16 cellular contexts compared by ENCODE assay signal in the genomic region with DNA sequence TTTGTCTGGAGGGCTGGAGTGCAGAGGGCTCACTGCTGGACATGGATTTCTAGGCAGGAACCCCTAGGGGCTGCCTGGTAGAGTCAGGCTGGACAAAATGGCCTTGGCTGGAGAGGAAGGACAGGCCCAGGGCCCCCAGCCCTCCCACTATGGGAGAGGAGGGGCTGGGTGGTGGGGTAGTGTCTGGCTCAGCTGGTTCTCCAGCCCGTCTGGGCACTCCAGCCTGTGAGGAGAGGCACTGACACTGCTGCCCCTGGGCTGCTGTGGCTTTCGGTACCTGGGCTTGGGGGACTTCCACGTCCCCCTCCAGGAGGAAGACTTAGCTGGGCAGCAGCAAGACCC. TPM values are rescaled to one million over a fixed set of nuclear protein-coding genes. Genes with fewer than 3 reads are reported as not detected.
DNase-seq lines count a peak whose midpoint lies in the region; FAIRE-seq and TF ChIP-seq lines count a peak whose summit lies in the region.
"Had no signal": no experiment of that assay in that cellular context is flagged by ENCODE, and none has a peak within 500 bp of the region (broad histone marks: within the 10 kb centered on the region; RNA-seq: fewer than 3 reads in every experiment).

No MANE protein-coding gene starts in this region.

- no peaks in the 10 kb centered on the region for H3K79me2 ChIP-seq in SK-N-SH (ENCODE audit: insufficient read depth)
- H3K79me2 ChIP-seq in osteoblast (ENCODE audit: insufficient read depth, low read length) = no peaks in the 10 kb centered on the region

- no peaks in the 10 kb centered on the region for H3K27me3 ChIP-seq in BLaER1 treated with 17β-estradiol and CSF1 and Interleukin-3, amounts not matched to agents 10 nM and 100 nM
- H3K27me3 ChIP-seq in SK-N-SH (ENCODE audit: insufficient read depth) (no peaks in the 10 kb centered on the region), osteoblast (ENCODE audit: insufficient read depth, low read length) (peaks cover 11% of the 10 kb centered on the region)

- no peak overlapping the region for H2AFZ ChIP-seq in SK-N-SH (ENCODE audit: low read depth)
- H2AFZ ChIP-seq in osteoblast (ENCODE audit: low read length) = no peak overlapping the region

- DNase-seq in SK-N-SH = peak; percentile 75
- DNase-seq in kidney = peak; percentile 55
- DNase-seq in osteoblast (ENCODE audit: insufficient read length, low spot score, missing footprints) = peak; percentile 76
- DNase-seq in iPS-NIHi11 (ENCODE audit: low spot score) = no peak
- no peak for DNase-seq in glomerular visceral epithelial cell (ENCODE audit: extremely low spot score)
- DNase-seq in erythroblast (lab: John Stamatoyannopoulos, UW) = no peak
- DNase-seq in effector CD4-positive, alpha-beta T cell = no peak
- DNase-seq: CD4-positive, CD25-positive, alpha-beta regulatory T cell; NCI-H526 treated with DMSO at 0.1 percent for 48 hours had no signal

- intact Hi-C loops in kidney (cut with DNase I) = no loop called here

- TF ChIP-seq EP300 in SK-N-SH (IDR thresholded peaks at IDR 0.05; ENCODE audit: borderline replicate concordance in 1 of 2, low read depth in 1 of 2, low read length in 1 of 2) = peak in 1 of 2 experiments; percentile 2; a peak in 1 of 4 replicates

- peaks cover 0 to 16% (median 10%) of the 10 kb centered on the region in 11 experiments; a peak in 8 of 22 replicates for H3K36me3 ChIP-seq in BLaER1 treated with 17β-estradiol and CSF1 and Interleukin-3, amounts not matched to agents 10 nM and 100 nM
- H3K36me3 ChIP-seq in SK-N-SH (replicated peaks in 1 of 2; ENCODE audit: control insufficient read depth in 1 of 2, insufficient read depth in 2 of 2, low read length in 1 of 2) (no peaks in the 10 kb centered on the region), kidney (ENCODE audit: control insufficient read depth in 1 of 2, insufficient read depth in 2 of 2, low read length in 2 of 2) (no peaks in the 10 kb centered on the region), osteoblast (ENCODE audit: insufficient read depth, low read length) (no peaks in the 10 kb centered on the region)

- H4K20me1 ChIP-seq in BLaER1 treated with 17β-estradiol and CSF1 and Interleukin-3, amounts not matched to agents 10 nM and 100 nM = peaks cover 0 to 6% (median 0%) of the 10 kb centered on the region in 11 experiments; a peak in 1 of 22 replicates
- H4K20me1 ChIP-seq in SK-N-SH (ENCODE audit: insufficient read depth) = no peaks in the 10 kb centered on the region
- H4K20me1 ChIP-seq in osteoblast (ENCODE audit: insufficient read depth, low read length) = no peaks in the 10 kb centered on the region

- TF ChIP-seq CTCF in SK-N-SH (IDR thresholded peaks at IDR 0.05) (no peak), kidney (IDR thresholded peaks at IDR 0.05; ENCODE audit: borderline replicate concordance, extremely low read depth, insufficient read depth) (no peak), osteoblast (IDR thresholded peaks at IDR 0.05; ENCODE audit: extremely low read depth, low read depth, low read length) (no peak)

- peaks cover 16 to 56% (median 44%) of the 10 kb centered on the region in 10 experiments for H3K4me1 ChIP-seq in BLaER1 treated with 17β-estradiol and CSF1 and Interleukin-3, amounts not matched to agents 10 nM and 100 nM
- H3K4me1 ChIP-seq in SK-N-SH (ENCODE audit: control insufficient read depth in 1 of 2, insufficient read depth in 2 of 2, low read depth in 1 of 2, low read length in 1 of 2) (peaks cover 0 to 53% of the 10 kb centered on the region in 2 experiments; a peak in 1 of 4 replicates), kidney (ENCODE audit: control insufficient read depth in 1 of 2, insufficient read depth in 1 of 2, low read depth in 1 of 2, low read length in 2 of 2) (peaks cover 3 to 11% of the 10 kb centered on the region in 2 donors), osteoblast (ENCODE audit: insufficient read depth, low read length) (no peaks in the 10 kb centered on the region)

- no peak for FAIRE-seq in kidney (lab: Jason Lieb, UNC)
- FAIRE-seq: G401.6, GM12891, GM18507, HTR-8/SVneo had no signal

- H3K9ac ChIP-seq in BLaER1 treated with 17β-estradiol and CSF1 and Interleukin-3, amounts not matched to agents 10 nM and 100 nM = no peak overlapping the region
- no peak overlapping the region for H3K9ac ChIP-seq in SK-N-SH
- no peak overlapping the region for H3K9ac ChIP-seq in kidney (ENCODE audit: low read length in 2 of 2)

- TF ChIP-seq RAD21 in SK-N-SH (IDR thresholded peaks at IDR 0.05; ENCODE audit: low read length) = no peak

- H3K27ac ChIP-seq in BLaER1 treated with 17β-estradiol and CSF1 and Interleukin-3, amounts not matched to agents 10 nM and 100 nM = no peak overlapping the region
- H3K27ac ChIP-seq in SK-N-SH (ENCODE audit: low read depth in 2 of 2, low read length in 1 of 2) = peak overlapping the region in 1 of 2 experiments; percentile 99; a peak in 2 of 4 replicates
- no peak overlapping the region for H3K27ac ChIP-seq in kidney (ENCODE audit: low read depth in 2 of 2, low read length in 2 of 2)
- H3K27ac ChIP-seq in osteoblast (ENCODE audit: low read depth, low read length) = no peak overlapping the region
- H3K27ac ChIP-seq: HL-60 had no signal

- POLR2A ChIA-PET in SK-N-SH (lab: Yijun Ruan, JAX) = interaction anchor here (1.2 to 5.4 kb wide), 3 partner anchors 25 to 135 kb away, joined by 4 to 152 read pairs (median 52); a partner anchor contains a TSS

- no peak overlapping the region for H3K4me3 ChIP-seq in BLaER1 treated with 17β-estradiol and CSF1 and Interleukin-3, amounts not matched to agents 10 nM and 100 nM
- H3K4me3 ChIP-seq in SK-N-SH (ENCODE audit: low read depth in 2 of 2, low read length in 1 of 2) (no peak overlapping the region), kidney (ENCODE audit: low read length in 2 of 2) (no peak overlapping the region), osteoblast (ENCODE audit: insufficient read depth, low read length) (no peak overlapping the region)

- no peak for TF ChIP-seq POLR2A in erythroblast (IDR thresholded peaks at IDR 0.05; ENCODE audit: low read length)

- no peaks in the 10 kb centered on the region for H3K9me2 ChIP-seq in SK-N-SH

- CTCF ChIA-PET in SK-N-SH (lab: Yijun Ruan, JAX) = interaction anchor here (1.7 to 23.0 kb wide), 4 partner anchors 12 to 86 kb away, joined by 9 to 426 read pairs (median 185); a partner anchor contains a TSS

- peak overlapping the region in 9 of 11 experiments; percentile 15 to 62 (median 48); a peak in 15 of 22 replicates for H3K4me2 ChIP-seq in BLaER1 treated with 17β-estradiol and CSF1 and Interleukin-3, amounts not matched to agents 10 nM and 100 nM
- H3K4me2 ChIP-seq in SK-N-SH (no peak overlapping the region), osteoblast (ENCODE audit: insufficient read depth, low read length) (no peak overlapping the region)

- H3K9me3 ChIP-seq in BLaER1 treated with 17β-estradiol and CSF1 and Interleukin-3, amounts not matched to agents 10 nM and 100 nM (replicated peaks in 1 of 11) = no peaks in the 10 kb centered on the region
- H3K9me3 ChIP-seq in SK-N-SH (no peaks in the 10 kb centered on the region), kidney (ENCODE audit: control insufficient read depth in 1 of 2, low read length in 2 of 2) (no peaks in the 10 kb centered on the region), osteoblast (ENCODE audit: low read depth, low read length) (no peaks in the 10 kb centered on the region)

- no CpG with 5 or more reads among the region's 3 CpGs for WGBS in SK-N-SH (ENCODE audit: low lambda C conversion rate)

- H3F3A ChIP-seq in SK-N-SH (replicated peaks; ENCODE audit: insufficient read depth) = no peaks in the 10 kb centered on the region

TF ChIP-seq in SK-N-SH, 30 proteins besides CTCF, POLR2A, EP300 and RAD21:
- no peak for TF ChIP-seq MXI1 (IDR thresholded peaks at IDR 0.05; ENCODE audit: low read depth, low read length)
- TF ChIP-seq, protein P1, sequence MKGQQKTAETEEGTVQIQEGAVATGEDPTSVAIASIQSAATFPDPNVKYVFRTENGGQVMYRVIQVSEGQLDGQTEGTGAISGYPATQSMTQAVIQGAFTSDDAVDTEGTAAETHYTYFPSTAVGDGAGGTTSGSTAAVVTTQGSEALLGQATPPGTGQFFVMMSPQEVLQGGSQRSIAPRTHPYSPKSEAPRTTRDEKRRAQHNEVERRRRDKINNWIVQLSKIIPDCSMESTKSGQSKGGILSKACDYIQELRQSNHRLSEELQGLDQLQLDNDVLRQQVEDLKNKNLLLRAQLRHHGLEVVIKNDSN (IDR thresholded peaks at IDR 0.05; ENCODE audit: borderline replicate concordance, low read depth) = no peak
- no peak for TF ChIP-seq FOSL2 (IDR thresholded peaks at IDR 0.05; ENCODE audit: borderline replicate concordance, low read depth)
- no peak for TF ChIP-seq ELF1 (IDR thresholded peaks at IDR 0.05)
- TF ChIP-seq EZH2phosphoT487 (IDR thresholded peaks at IDR 0.05; ENCODE audit: borderline replicate concordance, low read depth) = no peak

RNA-seq across cellular contexts. Expression of a gene that starts 21.8 kb away (rescaled TPM):
- 28.4 and 36.9 TPM in 2 replicates for polyA plus RNA-seq in SK-N-SH (2012; rRNA removed)
- polyA plus RNA-seq in SK-N-SH (2012; cell fraction: cytosol; rRNA removed) = 15.8 and 25.8 TPM in 2 replicates
- 45.1 and 47.5 TPM in 2 replicates for polyA plus RNA-seq in SK-N-SH (2012; cell fraction: nucleus; rRNA removed)
- 63.7 TPM for total RNA-seq in kidney
- polyA plus RNA-seq in kidney (ENCODE audit: insufficient read depth, low read depth, low replicate concordance) = 57.2 TPM
- total RNA-seq in osteoblast = 27.1 and 29.0 TPM in 2 replicates

RNA-seq across cellular contexts. Expression of a gene that starts 28.3 kb away (rescaled TPM):
- polyA plus RNA-seq in SK-N-SH (2012; rRNA removed) (17.5 and 26.2 TPM in 2 replicates), kidney (ENCODE audit: insufficient read depth, low read depth, low replicate concordance) (5.7 TPM)
- polyA plus RNA-seq in SK-N-SH (2012; cell fraction: cytosol; rRNA removed) = 13.1 and 17.1 TPM in 2 replicates
- 20.7 and 31.8 TPM in 2 replicates for polyA plus RNA-seq in SK-N-SH (2012; cell fraction: nucleus; rRNA removed)
- total RNA-seq in kidney (11.9 TPM), osteoblast (9.8 and 10.6 TPM in 2 replicates)

RNA-seq across cellular contexts. Expression of a gene that starts 34.4 kb away (rescaled TPM):
- polyA plus RNA-seq in SK-N-SH (2012; rRNA removed) (0.02 and 0.03 TPM in 2 replicates), kidney (ENCODE audit: insufficient read depth, low read depth, low replicate concordance) (0.15 TPM)
- under 0.01 TPM in 2 replicates for polyA plus RNA-seq in SK-N-SH (2012; cell fraction: cytosol; rRNA removed)
- 0.04 and 0.05 TPM in 2 replicates for polyA plus RNA-seq in SK-N-SH (2012; cell fraction: nucleus; rRNA removed)
- total RNA-seq in kidney (2.2 TPM), osteoblast (not detected in 2 replicates)
- total RNA-seq: SK-MEL-5 had no signal

RNA-seq across cellular contexts. Expression of a gene that starts 45.6 kb away (rescaled TPM):
- polyA plus RNA-seq in SK-N-SH (2012; rRNA removed) (160 and 178 TPM in 2 replicates), kidney (ENCODE audit: insufficient read depth, low read depth, low replicate concordance) (68.9 TPM)
- polyA plus RNA-seq in SK-N-SH (2012; cell fraction: cytosol; rRNA removed) = 117 and 162 TPM in 2 replicates
- polyA plus RNA-seq in SK-N-SH (2012; cell fraction: nucleus; rRNA removed) = 98.6 and 138 TPM in 2 replicates
- total RNA-seq in kidney (58.9 TPM), osteoblast (95.2 and 97.8 TPM in 2 replicates)

Comparison
In these comparisons a context has a peak if more than half of its experiments do, and no peak if none do; other contexts are left out.
1. H3K4me2 ChIP-seq: peak in BLaER1 treated with 17β-estradiol and CSF1 and Interleukin-3, amounts not matched to agents 10 nM and 100 nM (9 of 11); none in SK-N-SH (single experiment) and osteoblast (single experiment).
2. DNase-seq: peak in SK-N-SH (single experiment), kidney (single experiment) and osteoblast (single experiment); none in iPS-NIHi11 (single experiment), glomerular visceral epithelial cell (single experiment), erythroblast (0 of 2) and effector CD4-positive, alpha-beta T cell (single experiment).